ENCODE assay signal across 9 cellular contexts in the genomic region with DNA sequence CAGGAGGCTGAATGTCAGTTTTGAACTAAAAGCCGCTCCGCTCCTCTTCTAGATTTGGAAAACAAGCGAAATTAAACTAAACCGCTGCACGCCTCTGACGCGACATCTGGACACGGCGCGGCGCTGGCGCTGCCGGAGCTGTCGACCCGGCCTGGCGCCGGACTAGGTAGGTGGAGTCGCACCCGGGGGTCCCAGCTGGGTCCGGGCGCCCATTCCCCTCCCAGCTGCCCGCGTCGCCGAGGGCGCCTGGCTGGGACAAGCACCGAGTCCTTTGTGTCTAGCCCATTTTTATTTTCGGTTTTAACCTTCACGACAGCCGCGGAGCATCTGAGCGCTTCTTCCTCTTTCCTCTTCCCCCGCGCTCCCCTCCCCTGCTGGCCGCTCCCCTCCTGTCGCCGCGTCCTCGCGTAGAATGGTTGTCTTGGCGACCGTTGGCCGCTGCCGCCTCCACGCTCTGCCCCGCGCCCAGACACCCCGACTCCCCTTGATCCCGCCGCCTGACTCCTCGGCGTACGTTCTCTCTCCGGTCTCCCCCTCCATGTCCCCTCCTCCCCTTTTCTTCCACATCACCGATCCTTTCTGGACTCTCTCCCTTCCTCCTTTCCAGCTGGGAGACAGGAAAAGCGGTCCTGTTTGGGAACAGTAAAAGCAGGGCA. TPM values are rescaled to one million over a fixed set of nuclear protein-coding genes. Genes with fewer than 3 reads are reported as not detected.
DNase-seq lines count a peak whose midpoint lies in the region; ATAC-seq and TF ChIP-seq lines count a peak whose summit lies in the region.
"Had no signal": no experiment of that assay in that cellular context is flagged by ENCODE, and none has a peak within 500 bp of the region (broad histone marks: within the 10 kb centered on the region; RNA-seq: fewer than 3 reads in every experiment).

No MANE protein-coding gene starts in this region.

- peaks cover 33% of the 10 kb centered on the region for H3K79me2 ChIP-seq in fibroblast of lung (ENCODE audit: control insufficient read depth, insufficient read depth, low read length)

- peak overlapping the region; percentile 96 for H3K9ac ChIP-seq in fibroblast of lung (ENCODE audit: insufficient read depth, low read length)

- peak overlapping the region; percentile 78 for H3K27ac Mint-ChIP-seq in CD4-positive, alpha-beta T cell
- peak overlapping the region; percentile 96 to 100 (median 98) for H3K27ac Mint-ChIP-seq in naive B cell

- H3K36me3 Mint-ChIP-seq in CD4-positive, alpha-beta T cell (ENCODE audit: low read depth) = peaks cover 10% of the 10 kb centered on the region
- peaks cover 0 to 6% of the 10 kb centered on the region in 2 donors for H3K36me3 Mint-ChIP-seq in naive B cell

- H3K9me3 ChIP-seq in CD4-positive, alpha-beta T cell (ENCODE audit: control insufficient read depth, low read length) = no peaks in the 10 kb centered on the region
- H3K9me3 ChIP-seq in fibroblast of lung (ENCODE audit: control insufficient read depth, insufficient read depth, low read depth, low read length) = no peaks in the 10 kb centered on the region

- POLR2A ChIA-PET in CD4-positive, alpha-beta T cell (lab: Charles Lee) = interaction anchor here (0.7 to 2.3 kb wide), 5 partner anchors 13 to 192 kb away, joined by 3 to 19 read pairs (median 4); no protein-coding TSS in a partner anchor

- peak overlapping the region; percentile 79 to 98 (median 90) for H3K4me3 ChIP-seq in fibroblast of lung (replicated peaks in 1 of 4; ENCODE audit: control extremely low read depth in 1 of 4, insufficient read depth in 1 of 4, low read depth in 3 of 4, low read length in 4 of 4)

- no peaks in the 10 kb centered on the region for H3K36me3 ChIP-seq in fibroblast of lung (ENCODE audit: control insufficient read depth, insufficient read depth, low read length)

- H3K9me3 Mint-ChIP-seq in CD4-positive, alpha-beta T cell = no peaks in the 10 kb centered on the region
- H3K9me3 Mint-ChIP-seq in naive B cell = peaks cover 0 to 2% (median 0%) of the 10 kb centered on the region in 7 donors

- ATAC-seq in CD4-positive, alpha-beta T cell (ENCODE audit: poor library complexity) = peak; percentile 73
- ATAC-seq in GM19328 (IDR thresholded peaks at IDR 0.05; ENCODE audit: unreplicated experiment) = peak; percentile 77
- ATAC-seq in HG03378 (IDR thresholded peaks at IDR 0.05; ENCODE audit: unreplicated experiment) = peak; percentile 86
- peak; percentile 81 to 82 for ATAC-seq in naive B cell (ENCODE audit: low read depth in 2 of 2)

- CTCF ChIA-PET in CD4-positive, alpha-beta T cell (lab: Charles Lee) = interaction anchor here (0.7 to 2.9 kb wide), 4 partner anchors 8 to 197 kb away, joined by 3 to 17 read pairs (median 4); no protein-coding TSS in a partner anchor

- peak; percentile 49 to 68 (median 64) for DNase-seq in CD4-positive, alpha-beta T cell
- peak; percentile 78 for DNase-seq in NCI-H82 (lab: John Stamatoyannopoulos, UW)
- DNase-seq in activated T-cell treated with anti-CD3 and anti-CD28 coated beads for 48 hours (ENCODE audit: low read depth) = peak; percentile 59
- DNase-seq in fibroblast of lung (ENCODE audit: low read depth in 2 of 2) = peak; percentile 68 to 76
- peak; percentile 94 for DNase-seq in naive B cell

- H2AFZ ChIP-seq in fibroblast of lung (ENCODE audit: low read length) = peak overlapping the region; percentile 96

- peaks cover 15% of the 10 kb centered on the region for H3K27me3 ChIP-seq in CD4-positive, alpha-beta T cell (ENCODE audit: control insufficient read depth, insufficient read depth, low read length)
- H3K27me3 ChIP-seq in fibroblast of lung (ENCODE audit: control insufficient read depth, insufficient read depth, low read length) = no peaks in the 10 kb centered on the region

- H3K4me1 ChIP-seq in fibroblast of lung (ENCODE audit: control insufficient read depth, extremely low read depth, insufficient read depth, low read length) = peaks cover 3% of the 10 kb centered on the region

- H3K27me3 Mint-ChIP-seq in CD4-positive, alpha-beta T cell = peaks cover 52% of the 10 kb centered on the region
- H3K27me3 Mint-ChIP-seq in naive B cell = peaks cover 8 to 43% (median 14%) of the 10 kb centered on the region in 3 donors

- peak overlapping the region; percentile 100 for H3K4me3 Mint-ChIP-seq in CD4-positive, alpha-beta T cell
- H3K4me3 Mint-ChIP-seq in naive B cell = peak overlapping the region; percentile 94 to 100 (median 98)

- TF ChIP-seq CTCF in CD4-positive, alpha-beta T cell (IDR thresholded peaks at IDR 0.05) = no peak
- TF ChIP-seq CTCF in fibroblast of lung (conservative IDR thresholded peaks at IDR 0.05 in 1 of 2, IDR thresholded peaks at IDR 0.05 in 1 of 2; ENCODE audit: low read depth in 1 of 2, low read length in 2 of 2) = no peak

- H4K20me1 ChIP-seq in fibroblast of lung (ENCODE audit: control insufficient read depth, extremely low read depth, insufficient read depth, low read length) = no peaks in the 10 kb centered on the region

- peak overlapping the region; percentile 90 for H3K4me2 ChIP-seq in fibroblast of lung (ENCODE audit: extremely low read depth, insufficient read depth, low read length)

- H3K27ac ChIP-seq in CD4-positive, alpha-beta T cell (ENCODE audit: low read depth, low read length) = no peak overlapping the region
- H3K27ac ChIP-seq in fibroblast of lung (ENCODE audit: insufficient read depth, low read length) = peak overlapping the region; percentile 98
- peak overlapping the region; percentile 61 for H3K27ac ChIP-seq in temporal lobe (ENCODE audit: low read depth, low read length)

- peaks cover 11% of the 10 kb centered on the region for H3K4me1 Mint-ChIP-seq in CD4-positive, alpha-beta T cell (ENCODE audit: low read depth)
- H3K4me1 Mint-ChIP-seq in naive B cell = peaks cover 20 to 28% (median 22%) of the 10 kb centered on the region in 3 donors

- intact Hi-C loops in CD4-positive, alpha-beta T cell (cut with DNase I, micrococcal nuclease) = no loop called here

RNA-seq across cellular contexts. Expression of a gene that starts 0.5 kb away (rescaled TPM):
- under 1 TPM; 0.25 to 0.30 TPM for total RNA-seq in CD4-positive, alpha-beta T cell
- total RNA-seq in fibroblast of lung = 3.9 and 7.6 TPM in 2 replicates
- 1.1 and 1.7 TPM in 2 replicates for polyA plus RNA-seq in fibroblast of lung
- polyA plus RNA-seq in fibroblast of lung (2012) = 1.0 and 1.1 TPM in 2 replicates
- not detected in 2 replicates for polyA minus RNA-seq in fibroblast of lung (ENCODE audit: low replicate concordance)
- polyA plus RNA-seq in naive B cell (ENCODE audit: low read depth in 6 of 6) = 1 to 10 TPM in 1 of 6 donors, under 1 TPM in 3, not detected in 2; 0.48 to 1.2 (median 0.76) TPM
- 0.25 TPM for total RNA-seq in temporal lobe
- total RNA-seq: NCI-H460 had no signal

RNA-seq across cellular contexts. Expression of a gene that starts 0.9 kb away (rescaled TPM):
- total RNA-seq in CD4-positive, alpha-beta T cell = under 1 TPM; 0.71 to 0.89 TPM
- total RNA-seq in fibroblast of lung (10.8 and 19.2 TPM in 2 replicates), temporal lobe (1.5 TPM)
- polyA plus RNA-seq in fibroblast of lung (23.5 and 25.3 TPM in 2 replicates), naive B cell (ENCODE audit: low read depth in 6 of 6) (1 to 10 TPM; 1.3 to 5.6 (median 4.6) TPM)
- polyA plus RNA-seq in fibroblast of lung (2012) = 39.9 and 45.5 TPM in 2 replicates
- 4.9 and 13.2 TPM in 2 replicates for polyA minus RNA-seq in fibroblast of lung (ENCODE audit: low replicate concordance)
- total RNA-seq: NCI-H460 had no signal

RNA-seq across cellular contexts. Expression of a gene that starts 14.0 kb away (rescaled TPM):
- total RNA-seq in CD4-positive, alpha-beta T cell = not detected
- total RNA-seq in fibroblast of lung = 29.0 and 44.9 TPM in 2 replicates
- 13.8 and 22.6 TPM in 2 replicates for polyA plus RNA-seq in fibroblast of lung
- 10.8 and 18.3 TPM in 2 replicates for polyA plus RNA-seq in fibroblast of lung (2012)
- 6.2 and 14.0 TPM in 2 replicates for polyA minus RNA-seq in fibroblast of lung (ENCODE audit: low replicate concordance)
- polyA plus RNA-seq in naive B cell (ENCODE audit: low read depth in 6 of 6) = under 1 TPM in 5 of 6 donors, not detected in 1; 0.25 to 0.90 (median 0.43) TPM
- total RNA-seq in temporal lobe = 0.25 TPM
- total RNA-seq: NCI-H460 had no signal

Comparison
In these comparisons a context has a peak if more than half of its experiments do, and no peak if none do; other contexts are left out.
1. RNA of a gene that starts 14.0 kb away (total RNA-seq): 29.0 to 44.9 TPM in fibroblast of lung; 0.25 TPM in temporal lobe (single experiment) and not detected in CD4-positive, alpha-beta T cell; every median in the first group is over 10 times any median in the second.
2. Peak in every context shown above with its lines, with median percentiles within 50 percentile points of each other: ATAC-seq and DNase-seq.